In genomic region chr1:231827337-231828105, GRCh38 we compare ENCODE assay signal across 1 cellular context.
A peak's percentile ranks its signal among the peaks of the same experiment; 100 is the strongest.
TF ChIP-seq lines count a peak whose summit lies in the region.

No MANE protein-coding gene starts in this region.

TF ChIP-seq in SK-N-SH treated with all-trans-retinoic acid at 6 μM for 48 hours, 23 proteins besides CTCF, POLR2A, EP300 and RAD21 (continued from another document):
- TF ChIP-seq CSRNP3 (CRISPR knock-in tag; IDR thresholded peaks at IDR 0.05) (no peak; the same call in 1 of the 2 replicates), ISL1 (CRISPR knock-in tag; IDR thresholded peaks at IDR 0.05) (peak; percentile 96), ARNTL (CRISPR knock-in tag; IDR thresholded peaks at IDR 0.05; ENCODE audit: borderline replicate concordance, low read depth) (no peak), TOX (CRISPR knock-in tag; IDR thresholded peaks at IDR 0.05; ENCODE audit: borderline replicate concordance) (peak; percentile 98)
TF ChIP-seq in SK-N-SH treated with all-trans-retinoic acid at 6 μM for 48 hours: peak in this region for 8.
